In the genomic region with DNA sequence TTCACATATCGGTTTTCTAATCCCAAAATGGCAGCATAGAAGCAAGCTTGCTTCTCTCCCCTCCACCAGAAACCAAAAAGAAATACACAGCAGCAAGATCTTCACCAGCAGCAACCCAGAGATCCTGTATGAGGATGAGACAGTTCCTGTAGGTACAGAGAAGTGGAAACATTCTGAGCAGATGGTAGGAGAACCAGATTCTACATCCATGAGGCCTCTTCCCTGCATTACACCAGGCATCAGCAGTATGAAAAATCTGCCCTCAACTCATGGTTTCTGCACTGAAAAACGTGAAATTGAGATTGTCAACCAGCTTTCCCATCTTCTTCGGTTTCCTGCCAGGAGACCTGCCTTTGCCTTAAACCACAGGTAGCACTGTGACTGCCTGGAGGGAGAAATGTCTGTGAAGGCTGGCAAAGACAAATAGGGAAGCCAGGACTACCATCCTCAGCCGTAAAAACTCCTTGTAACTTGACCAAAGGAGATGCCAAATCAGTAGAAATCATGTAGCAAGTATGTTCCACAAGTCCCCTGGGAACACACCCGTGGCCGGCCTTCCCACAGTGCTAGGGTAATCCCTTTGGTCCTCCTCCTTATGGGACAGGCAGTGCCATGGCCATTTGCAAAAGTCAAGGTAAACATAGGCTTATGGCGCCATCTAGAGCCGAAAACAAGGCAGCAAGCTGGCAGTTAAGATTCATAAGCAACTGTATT, we compare ENCODE assay signal across 8 cellular contexts. TPM values are rescaled to one million over a fixed set of nuclear protein-coding genes. Genes with fewer than 3 reads are reported as not detected.
DNase-seq lines count a peak whose midpoint lies in the region; ATAC-seq, FAIRE-seq and TF ChIP-seq lines count a peak whose summit lies in the region.

No MANE protein-coding gene starts in this region.

- FAIRE-seq in bronchial epithelial cell (lab: Jason Lieb, UNC), result peak; percentile 43
- peak; percentile 93 for FAIRE-seq in kidney (lab: Jason Lieb, UNC)

- H3K36me3 ChIP-seq in GM06990 (ENCODE audit: control insufficient read depth, insufficient read depth, low read length) (no peaks in the 10 kb centered on the region), H7 (replicated peaks; ENCODE audit: control insufficient read depth, insufficient read depth, low read length) (no peaks in the 10 kb centered on the region), bronchial epithelial cell (ENCODE audit: control insufficient read depth, insufficient read depth, low read length) (no peaks in the 10 kb centered on the region), kidney (ENCODE audit: control insufficient read depth in 1 of 2, insufficient read depth in 2 of 2, low read length in 2 of 2) (no peaks in the 10 kb centered on the region)

- no peak for ATAC-seq in HG03095 (IDR thresholded peaks at IDR 0.05; ENCODE audit: unreplicated experiment)

- H3K4me1 ChIP-seq in kidney (ENCODE audit: control insufficient read depth in 1 of 2, insufficient read depth in 1 of 2, low read depth in 1 of 2, low read length in 2 of 2), result peaks cover 0 to 2% of the 10 kb centered on the region in 2 donors

- DNase-seq in GM06990 (ENCODE audit: extremely low read depth, insufficient read length), result no peak
- DNase-seq in H7, result peak; percentile 30
- DNase-seq in NCI-H1105 treated with DMSO at 0.1 percent for 48 hours (lab: John Stamatoyannopoulos, UW), result peak; percentile 40
- peak; percentile 9 for DNase-seq in T follicular helper cell (ENCODE audit: low read depth)
- peak; percentile 77 for DNase-seq in bronchial epithelial cell (ENCODE audit: low read depth)
- peak; percentile 83 for DNase-seq in kidney
- peak; percentile 6 to 16 for DNase-seq in stimulated activated CD4-positive, alpha-beta T cell treated with anti-CD3 and anti-CD28 coated beads, Interleukin-1b, Interleukin-23, amount 100 ng/mL, for 4 hours (ENCODE audit: low read depth in 2 of 2)

- no peak overlapping the region for H3K27ac ChIP-seq in kidney (ENCODE audit: low read depth in 2 of 2, low read length in 2 of 2)

- intact Hi-C loops in kidney (cut with DNase I), result no loop called here

- no peak overlapping the region for H3K9ac ChIP-seq in kidney (ENCODE audit: low read length in 2 of 2)

- H3K4me3 ChIP-seq in GM06990 (replicated peaks; ENCODE audit: low read depth, low read length) (no peak overlapping the region), H7 (ENCODE audit: insufficient read depth, low read depth, low read length) (no peak overlapping the region), bronchial epithelial cell (ENCODE audit: low read depth, low read length) (no peak overlapping the region), kidney (ENCODE audit: low read length in 2 of 2) (no peak overlapping the region)

- H3K9me3 ChIP-seq in kidney (ENCODE audit: control insufficient read depth in 1 of 2, low read length in 2 of 2), result no peaks in the 10 kb centered on the region

- H3K27me3 ChIP-seq in GM06990 (replicated peaks; ENCODE audit: control insufficient read depth, insufficient read depth, low read length) (no peaks in the 10 kb centered on the region), H7 (ENCODE audit: control insufficient read depth, insufficient read depth, low read length) (no peaks in the 10 kb centered on the region), bronchial epithelial cell (ENCODE audit: control insufficient read depth, insufficient read depth, low read length) (no peaks in the 10 kb centered on the region)

- TF ChIP-seq CTCF in GM06990 (IDR thresholded peaks at IDR 0.05; ENCODE audit: insufficient read depth, low read length, poor library complexity, severe bottlenecking) (peak; percentile 76), bronchial epithelial cell (IDR thresholded peaks at IDR 0.05; ENCODE audit: insufficient read depth, low read length, severe bottlenecking) (peak; percentile 71), kidney (IDR thresholded peaks at IDR 0.05; ENCODE audit: borderline replicate concordance, extremely low read depth, insufficient read depth) (peak; percentile 86)

RNA-seq across cellular contexts. Expression of gene MTHFD2L, which starts 24.0 kb away (rescaled TPM):
- total RNA-seq in H7 (2014; rRNA removed; shearing (Covaris generic)), result 6.6 and 7.9 TPM in 2 replicates
- total RNA-seq in bronchial epithelial cell (24.2 and 29.0 TPM in 2 replicates), kidney (16.3 TPM)
- polyA plus RNA-seq in kidney (ENCODE audit: insufficient read depth, low read depth, low replicate concordance), result 12.3 TPM

RNA-seq across cellular contexts. Expression of gene CXCL2, which starts 34.9 kb away (rescaled TPM):
- not detected in 2 replicates for total RNA-seq in H7 (2014; rRNA removed; shearing (Covaris generic))
- total RNA-seq in bronchial epithelial cell, result 5.5 and 7.9 TPM in 2 replicates
- 17.8 TPM for total RNA-seq in kidney
- 16.9 TPM for polyA plus RNA-seq in kidney (ENCODE audit: insufficient read depth, low read depth, low replicate concordance)
